In the genomic region with DNA sequence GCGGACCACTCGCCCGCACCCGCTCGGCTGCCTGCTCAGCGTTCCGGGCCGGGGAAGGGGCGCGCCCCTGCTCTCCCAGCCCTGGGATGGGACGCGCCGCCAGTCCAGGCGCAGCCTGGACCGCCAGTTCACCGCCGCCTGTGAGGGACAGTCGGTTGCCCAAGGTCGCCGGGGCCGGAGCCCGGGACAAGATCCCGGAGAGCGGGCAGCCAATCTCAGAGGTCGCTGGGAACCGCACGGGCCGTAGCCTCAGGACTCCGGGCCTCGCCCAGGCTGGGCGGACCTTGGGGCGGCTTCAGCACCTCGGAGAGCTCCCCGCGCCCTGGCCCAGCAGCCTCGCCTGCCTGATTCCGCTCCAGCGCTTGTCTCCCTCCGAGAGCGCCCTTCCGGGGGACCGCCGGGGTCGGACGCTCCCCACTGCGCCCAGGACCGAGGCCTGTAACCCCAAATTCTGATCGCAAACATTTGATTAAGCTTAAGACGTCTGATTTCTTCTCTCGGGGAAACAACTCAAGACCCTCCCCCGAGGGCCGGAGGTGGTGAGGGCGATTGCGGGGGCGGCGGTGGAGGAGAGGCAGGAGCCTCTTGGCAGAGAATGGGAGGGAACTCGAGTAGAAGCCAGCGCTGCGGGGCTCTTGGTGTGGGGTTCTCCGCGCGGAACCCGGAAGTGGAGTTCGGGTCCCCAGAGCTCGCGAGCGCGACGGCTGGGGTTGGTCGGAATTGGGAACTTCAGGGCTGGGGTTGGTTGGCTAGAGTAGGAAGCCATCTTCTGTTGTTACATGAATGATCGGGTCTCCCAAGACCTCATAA, we compare ENCODE assay signal across 8 cellular contexts. TPM values are rescaled to one million over a fixed set of nuclear protein-coding genes. Genes with fewer than 3 reads are reported as not detected.
A peak's percentile ranks its signal among the peaks of the same experiment; 100 is the strongest.
DNase-seq lines count a peak whose midpoint lies in the region; ATAC-seq and TF ChIP-seq lines count a peak whose summit lies in the region.

No MANE protein-coding gene starts in this region.

- TF ChIP-seq POLR2A in ovary (IDR thresholded peaks at IDR 0.05), result no peak

- no peak for TF ChIP-seq CTCF in ovary (IDR thresholded peaks at IDR 0.05)
- no peak for TF ChIP-seq CTCF in thoracic aorta (IDR thresholded peaks at IDR 0.05)

- H3K4me1 ChIP-seq in ovary (ENCODE audit: insufficient read depth), result peaks cover 19% of the 10 kb centered on the region
- peaks cover 15 to 25% of the 10 kb centered on the region in 2 donors for H3K4me1 ChIP-seq in thoracic aorta (ENCODE audit: control insufficient read depth in 1 of 2, low read depth in 2 of 2)

- no peaks in the 10 kb centered on the region for H3K9me3 Mint-ChIP-seq in activated naive CD4-positive, alpha-beta T cell treated with anti-CD3 and anti-CD28 coated beads, Interleukin-2, amount 50 U/mL, for 72 hours

- H3K9me3 ChIP-seq in SK-N-MC (ENCODE audit: low read depth, low read length) (no peaks in the 10 kb centered on the region), ovary (no peaks in the 10 kb centered on the region), thoracic aorta (no peaks in the 10 kb centered on the region)

- H3K27me3 ChIP-seq in ovary, result peaks cover 4% of the 10 kb centered on the region
- peaks cover 14% of the 10 kb centered on the region for H3K27me3 ChIP-seq in thoracic aorta (replicated peaks; ENCODE audit: insufficient read depth)

- ATAC-seq in GM18861 (IDR thresholded peaks at IDR 0.05; ENCODE audit: unreplicated experiment), result peak; percentile 48
- peak; percentile 72 for ATAC-seq in HG03354 (IDR thresholded peaks at IDR 0.05; ENCODE audit: poor library complexity, severe bottlenecking, unreplicated experiment)
- ATAC-seq in activated naive CD4-positive, alpha-beta T cell treated with anti-CD3 and anti-CD28 coated beads, Interleukin-2, amount 50 U/mL, for 72 hours, result peak; percentile 69 to 83
- ATAC-seq in thoracic aorta (ENCODE audit: insufficient number of reproducible peaks, low FRiP score, low read depth), result peak; percentile 65

- TF ChIP-seq EP300 in ovary (IDR thresholded peaks at IDR 0.05), result no peak

- no peak overlapping the region for H3K9ac ChIP-seq in SK-N-MC (ENCODE audit: insufficient read length)

- H3K27ac Mint-ChIP-seq in activated naive CD4-positive, alpha-beta T cell treated with anti-CD3 and anti-CD28 coated beads, Interleukin-2, amount 50 U/mL, for 72 hours, result peak overlapping the region in 1 of 2 donors; percentile 55

- H3K36me3 Mint-ChIP-seq in activated naive CD4-positive, alpha-beta T cell treated with anti-CD3 and anti-CD28 coated beads, Interleukin-2, amount 50 U/mL, for 72 hours, result peaks cover 7 to 12% of the 10 kb centered on the region in 2 donors

- 1 to 3% (median 2%) methylated on average over 53 to 71 of the region's 71 CpGs for WGBS in ovary, 3 donors

- H3K4me3 ChIP-seq in SK-N-MC, result peak overlapping the region; percentile 70
- no peak overlapping the region for H3K4me3 ChIP-seq in ovary
- H3K4me3 ChIP-seq in thoracic aorta, result peak overlapping the region; percentile 66

- DNase-seq in 8988T, result peak; percentile 100
- no peak for DNase-seq in SK-N-MC (ENCODE audit: low read depth, low spot score)
- peak; percentile 72 to 85 for DNase-seq in activated naive CD4-positive, alpha-beta T cell treated with anti-CD3 and anti-CD28 coated beads, Interleukin-2, amount 50 U/mL, for 72 hours (ENCODE audit: low spot score in 2 of 2)
- peak in 41 of 42 donors; percentile 46 to 93 (median 80) for DNase-seq in head of caudate nucleus
- peak; percentile 80 to 92 (median 87) for DNase-seq in ovary
- DNase-seq in thoracic aorta (ENCODE audit: low spot score), result no peak

- H3K36me3 ChIP-seq in SK-N-MC (ENCODE audit: insufficient read depth, low read length), result peaks cover 4% of the 10 kb centered on the region; the same call in 1 of the 2 replicates
- no peaks in the 10 kb centered on the region for H3K36me3 ChIP-seq in ovary
- H3K36me3 ChIP-seq in thoracic aorta, result peaks cover 9% of the 10 kb centered on the region

- H3K27ac ChIP-seq in SK-N-MC (no peak overlapping the region), ovary (no peak overlapping the region), thoracic aorta (no peak overlapping the region)

- intact Hi-C loops in head of caudate nucleus (cut with DNase I) (no loop called here), ovary (cut with DNase I) (loop anchor here in 1 of 4 donors (10.0 kb wide), 1 partner anchor 222 kb away; a partner anchor contains a TSS)

RNA-seq across cellular contexts. Expression of a gene that starts 1.1 kb away (rescaled TPM):
- under 1 TPM in 1 of 2 donors, not detected in 1; 0.64 TPM for total RNA-seq in activated naive CD4-positive, alpha-beta T cell treated with anti-CD3 and anti-CD28 coated beads, Interleukin-2, amount 50 U/mL, for 72 hours
- total RNA-seq in ovary, result under 1 TPM in 5 of 7 donors, not detected in 2; 0.18 to 0.42 (median 0.23) TPM
- under 1 TPM in 1 of 2 donors, not detected in 1; 0.16 TPM for polyA plus RNA-seq in ovary
- total RNA-seq in thoracic aorta, result 1 to 10 TPM in 1 of 2 donors, not detected in 1; 1.8 TPM

RNA-seq across cellular contexts. Expression of a gene that starts 11.2 kb away (rescaled TPM):
- 10 to 100 TPM in 1 of 2 donors, 1 to 10 TPM in 1; 5.8 to 14.8 TPM for total RNA-seq in activated naive CD4-positive, alpha-beta T cell treated with anti-CD3 and anti-CD28 coated beads, Interleukin-2, amount 50 U/mL, for 72 hours
- total RNA-seq in ovary (100 to 1,000 TPM; 282 to 634 (median 411) TPM), thoracic aorta (10 to 100 TPM; 13.5 to 21.0 TPM)
- 100 to 1,000 TPM; 211 to 509 TPM for polyA plus RNA-seq in ovary

RNA-seq across cellular contexts. Expression of a gene that starts 45.4 kb away (rescaled TPM):
- total RNA-seq in activated naive CD4-positive, alpha-beta T cell treated with anti-CD3 and anti-CD28 coated beads, Interleukin-2, amount 50 U/mL, for 72 hours, result 100 to 1,000 TPM in 1 of 2 donors, 10 to 100 TPM in 1; 88.0 to 108 TPM
- 10 to 100 TPM; 18.8 to 46.0 (median 29.4) TPM for total RNA-seq in ovary
- polyA plus RNA-seq in ovary, result 10 to 100 TPM in 1 of 2 donors, 1 to 10 TPM in 1; 8.9 to 26.1 TPM
- 10 to 100 TPM; 40.6 to 68.2 TPM for total RNA-seq in thoracic aorta

Comparison
In these comparisons a context has a peak if more than half of its experiments do, and no peak if none do; other contexts are left out.
1. DNase-seq: peak in 8988T (single experiment), activated naive CD4-positive, alpha-beta T cell treated with anti-CD3 and anti-CD28 coated beads, Interleukin-2, amount 50 U/mL, for 72 hours (2 of 2), head of caudate nucleus (41 of 42) and ovary (5 of 5); none in SK-N-MC (single experiment) and thoracic aorta (single experiment).
2. RNA of a gene that starts 11.2 kb away (total RNA-seq): 282 to 634 TPM in ovary; 13.5 to 21.0 TPM in thoracic aorta and 5.8 to 14.8 TPM in activated naive CD4-positive, alpha-beta T cell treated with anti-CD3 and anti-CD28 coated beads, Interleukin-2, amount 50 U/mL, for 72 hours; every median in the first group is over 10 times any median in the second.
3. Peak in every context shown above with its lines, with median percentiles within 50 percentile points of each other: ATAC-seq.